ENCODE assay signal across 33 cellular contexts in the genomic region with DNA sequence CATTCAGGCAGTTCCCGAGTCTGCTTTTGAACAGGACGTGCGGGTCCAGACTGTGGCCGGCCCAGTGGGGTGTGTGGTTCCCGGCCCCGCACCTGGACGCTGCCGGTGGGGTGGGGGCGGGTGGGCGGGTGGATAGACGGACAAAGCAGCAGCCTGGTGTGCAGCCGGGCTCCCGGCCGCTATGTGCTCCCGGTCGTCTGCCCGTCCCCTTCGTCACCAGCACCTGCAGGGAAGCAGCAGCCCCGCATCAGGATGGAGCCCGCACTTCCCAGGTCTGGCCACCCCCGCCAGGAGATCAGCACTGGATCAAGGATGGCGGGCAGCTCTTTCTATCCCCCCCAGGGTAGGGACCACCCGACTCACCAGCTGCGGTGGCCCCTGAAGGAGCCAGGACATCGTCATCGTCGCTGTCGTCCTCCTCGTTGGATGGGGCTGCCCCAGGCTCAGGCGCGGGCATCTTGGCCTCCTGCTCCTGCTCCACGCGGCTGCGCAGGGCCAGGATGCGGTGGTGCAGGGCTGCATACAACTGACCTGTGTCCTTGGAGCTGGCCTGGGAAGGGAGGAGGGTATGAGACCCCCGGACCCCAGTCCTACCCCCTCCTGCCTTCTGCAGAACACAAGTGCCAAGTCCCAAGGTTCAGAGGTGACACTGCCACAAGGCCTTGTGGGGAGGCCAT. TPM values are rescaled to one million over a fixed set of nuclear protein-coding genes. Genes with fewer than 3 reads are reported as not detected.
"Had no signal": no experiment of that assay in that cellular context is flagged by ENCODE, and none has a peak within 500 bp of the region (broad histone marks: within the 10 kb centered on the region; RNA-seq: fewer than 3 reads in every experiment).

No MANE protein-coding gene starts in this region.

- H3K4me3 Mint-ChIP-seq: stimulated activated memory B cell treated with anti-CD40 and anti-IgM and Interleukin-4, amounts not matched to agents 10 μg/mL and 1 μg/mL and 100 μg/mL, for 72 hours; stimulated activated naive B cell treated with anti-CD40 and anti-IgM and Interleukin-4, amounts not matched to agents 10 μg/mL and 1 μg/mL and 100 μg/mL, for 72 hours; stimulated activated naive CD8-positive, alpha-beta T cell treated with anti-CD3 and anti-CD28 coated beads, Interleukin-15, amount 100 ng/mL, for 72 hours; stimulated activated naive CD8-positive, alpha-beta T cell treated with anti-CD3 and anti-CD28 coated beads, Interleukin-15, Interleukin-2, amounts not matched to agents 100 ng/mL and 50 ng/mL, for 24 hours; type B pancreatic cell had no signal

- FAIRE-seq: urothelium cell line had no signal

- H3K36me3 ChIP-seq: uterus had no signal

- H3K4me1 ChIP-seq: testis, upper lobe of right lung, uterus had no signal

- H3K27me3 ChIP-seq: stomach, suprapubic skin, testis, thyroid gland, tibial artery, tibial nerve, transverse colon, upper lobe of left lung, upper lobe of right lung, uterus, vagina had no signal

- H3K27ac ChIP-seq: testis, thoracic aorta, thyroid gland, tibial artery, transverse colon, upper lobe of left lung, upper lobe of right lung, uterus, vagina had no signal

- H3K27me3 Mint-ChIP-seq: stimulated activated memory B cell treated with anti-CD40 and anti-IgM and Interleukin-4, amounts not matched to agents 10 μg/mL and 1 μg/mL and 100 μg/mL, for 72 hours; stimulated activated naive B cell treated with anti-CD40 and anti-IgM and Interleukin-4, amounts not matched to agents 10 μg/mL and 1 μg/mL and 100 μg/mL, for 72 hours; stimulated activated naive CD8-positive, alpha-beta T cell treated with anti-CD3 and anti-CD28 coated beads, Interleukin-15, amount 100 ng/mL, for 72 hours; stimulated activated naive CD8-positive, alpha-beta T cell treated with anti-CD3 and anti-CD28 coated beads, Interleukin-15, Interleukin-2, amounts not matched to agents 100 ng/mL and 50 ng/mL, for 24 hours; type B pancreatic cell had no signal

- H3K4me1 Mint-ChIP-seq: stimulated activated memory B cell treated with anti-CD40 and anti-IgM and Interleukin-4, amounts not matched to agents 10 μg/mL and 1 μg/mL and 100 μg/mL, for 72 hours; stimulated activated naive B cell treated with anti-CD40 and anti-IgM and Interleukin-4, amounts not matched to agents 10 μg/mL and 1 μg/mL and 100 μg/mL, for 72 hours; stimulated activated naive CD8-positive, alpha-beta T cell treated with anti-CD3 and anti-CD28 coated beads, Interleukin-15, amount 100 ng/mL, for 72 hours had no signal

- H3K4me3 ChIP-seq: stomach, suprapubic skin, testis, thoracic aorta, thyroid gland, tibial artery, tibial nerve, transverse colon, upper lobe of left lung, upper lobe of right lung, uterus, vagina had no signal

- H3K27ac Mint-ChIP-seq: stimulated activated memory B cell treated with anti-CD40 and anti-IgM and Interleukin-4, amounts not matched to agents 10 μg/mL and 1 μg/mL and 100 μg/mL, for 72 hours; stimulated activated naive CD8-positive, alpha-beta T cell treated with anti-CD3 and anti-CD28 coated beads, Interleukin-15, Interleukin-2, amounts not matched to agents 100 ng/mL and 50 ng/mL, for 24 hours; type B pancreatic cell had no signal

- H3K9me3 Mint-ChIP-seq: stimulated activated memory B cell treated with anti-CD40 and anti-IgM and Interleukin-4, amounts not matched to agents 10 μg/mL and 1 μg/mL and 100 μg/mL, for 72 hours; stimulated activated naive B cell treated with anti-CD40 and anti-IgM and Interleukin-4, amounts not matched to agents 10 μg/mL and 1 μg/mL and 100 μg/mL, for 72 hours; stimulated activated naive CD8-positive, alpha-beta T cell treated with anti-CD3 and anti-CD28 coated beads, Interleukin-15, amount 100 ng/mL, for 72 hours; stimulated activated naive CD8-positive, alpha-beta T cell treated with anti-CD3 and anti-CD28 coated beads, Interleukin-15, Interleukin-2, amounts not matched to agents 100 ng/mL and 50 ng/mL, for 24 hours; type B pancreatic cell had no signal

- DNase-seq: stimulated activated CD4-positive, alpha-beta T cell treated with anti-CD3 and anti-CD28 coated beads, Interleukin-2, amount 100 ng/mL, for 48 hours; stimulated activated CD4-positive, alpha-beta T cell treated with anti-CD3 and anti-CD28 coated beads, Interleukin-4, amount 100 ng/mL, for 1 hour; stimulated activated CD4-positive, alpha-beta T cell treated with anti-CD3 and anti-CD28 coated beads, Interleukin-4, amount 100 ng/mL, for 24 hours; stimulated activated CD4-positive, alpha-beta T cell treated with anti-CD3 and anti-CD28 coated beads, Interleukin-4, amount 100 ng/mL, for 4 hours; stimulated activated CD8-positive, alpha-beta memory T cell treated with anti-CD3 and anti-CD28 coated beads, Interleukin-4, amount 100 ng/mL, for 48 hours; stimulated activated naive B cell treated with anti-CD40 and anti-IgM and Interleukin-4, amounts not matched to agents 10 μg/mL and 1 μg/mL and 100 μg/mL, for 72 hours; stimulated activated naive CD4-positive, alpha-beta T cell; stimulated activated naive CD4-positive, alpha-beta T cell treated with Interleukin-2 at 50 U/mL for 16 hours; stimulated activated naive CD8-positive, alpha-beta T cell treated with anti-CD3 and anti-CD28 coated beads, Interleukin-15, amount 100 ng/mL, for 72 hours; stimulated activated naive CD8-positive, alpha-beta T cell treated with anti-CD3 and anti-CD28 coated beads, Interleukin-15, Interleukin-2, amounts not matched to agents 100 U/mL and 50 U/mL, for 24 hours; stomach; substantia nigra; testis; thyroid gland; tibial artery; transverse colon; trophoblast cell; upper lobe of right lung; uterus had no signal

- ATAC-seq: stimulated activated naive B cell treated with anti-CD40 and anti-IgM and Interleukin-4, amounts not matched to agents 10 μg/mL and 1 μg/mL and 100 μg/mL, for 72 hours; stimulated activated naive CD8-positive, alpha-beta T cell treated with anti-CD3 and anti-CD28 coated beads, Interleukin-15, amount 100 ng/mL, for 72 hours; stimulated activated naive CD8-positive, alpha-beta T cell treated with anti-CD3 and anti-CD28 coated beads, Interleukin-15, Interleukin-2, amounts not matched to agents 100 U/mL and 50 U/mL, for 24 hours; upper lobe of right lung had no signal

- H3K9me3 ChIP-seq: stomach, suprapubic skin, testis, thoracic aorta, thyroid gland, tibial artery, tibial nerve, transverse colon, upper lobe of left lung, upper lobe of right lung, uterus, vagina had no signal

RNA-seq across cellular contexts. Expression of a gene that starts 47.2 kb away (rescaled TPM):
- total RNA-seq: subcutaneous adipose tissue, temporal lobe, thoracic aorta, thyroid gland, tibial nerve, upper lobe of left lung, upper lobe of right lung, ureter, urinary bladder, uterus, vagina had no signal
- polyA plus RNA-seq: stomach, thymus, urinary bladder had no signal
